Comparison of ENCODE assay signal across 21 cellular contexts in genomic region chr15:57684491-57685184, GRCh38. TPM values are rescaled to one million over a fixed set of nuclear protein-coding genes. Genes with fewer than 3 reads are reported as not detected.
DNase-seq lines count a peak whose midpoint lies in the region; ATAC-seq and TF ChIP-seq lines count a peak whose summit lies in the region.
"Had no signal": no experiment of that assay in that cellular context is flagged by ENCODE, and none has a peak within 500 bp of the region (broad histone marks: within the 10 kb centered on the region; RNA-seq: fewer than 3 reads in every experiment).

No MANE protein-coding gene starts in this region.

- H3K36me3 ChIP-seq in right atrium auricular region (peaks cover 14% of the 10 kb centered on the region), neural progenitor cell (no peaks in the 10 kb centered on the region)

- peaks cover 4% of the 10 kb centered on the region for H3K4me1 Mint-ChIP-seq in neural progenitor cell

- H3K4me1 ChIP-seq in right atrium auricular region (peaks cover 0 to 48% of the 10 kb centered on the region in 2 donors), neural progenitor cell (no peaks in the 10 kb centered on the region)

- peaks cover 3% of the 10 kb centered on the region for H3F3A ChIP-seq in neural progenitor cell (ENCODE audit: low read depth)

- H4K20me1 ChIP-seq in neural progenitor cell (ENCODE audit: low read depth): no peaks in the 10 kb centered on the region

- no peak overlapping the region for H3K9ac ChIP-seq in neural progenitor cell

- intact Hi-C loops in Right ventricle myocardium superior (cut with DNase I): no loop called here

- H3K36me3 Mint-ChIP-seq in neural progenitor cell: no peaks in the 10 kb centered on the region
- H3K36me3 Mint-ChIP-seq: activated naive CD4-positive, alpha-beta T cell treated with anti-CD3 and anti-CD28 coated beads, Interleukin-2, amount 10 ng/mL, durations not matched to agents 7 days and 5 days; CD4-positive, alpha-beta memory T cell had no signal

- H3K27ac ChIP-seq in right atrium auricular region (peak overlapping the region; percentile 78 to 81), neural progenitor cell (no peak overlapping the region), caudate nucleus (ENCODE audit: low read depth, low read length) (no peak overlapping the region)
- H3K27ac ChIP-seq: 22Rv1 had no signal

- H3K4me3 Mint-ChIP-seq in neural progenitor cell: no peak overlapping the region
- H3K4me3 Mint-ChIP-seq: activated CD4-positive, alpha-beta T cell treated with anti-CD3 and anti-CD28 coated beads for 36 hours; activated naive CD4-positive, alpha-beta T cell treated with anti-CD3 and anti-CD28 coated beads, Interleukin-2, amount 10 ng/mL, durations not matched to agents 7 days and 5 days; CD4-positive, alpha-beta memory T cell; dendritic cell treated with granulocyte-macrophage colony-stimulating factor and Interleukin-4, amounts not matched to agents 40 ng/mL and 50 ng/mL, for 4 days; naive thymus-derived CD8-positive, alpha-beta T cell had no signal

- DNase-seq in DMS153 treated with DMSO at 0.1 percent for 48 hours (lab: John Stamatoyannopoulos, UW; ENCODE audit: unreplicated experiment): peak; percentile 1
- no peak for DNase-seq in DMS153 (lab: John Stamatoyannopoulos, UW)
- no peak for DNase-seq in right atrium auricular region (ENCODE audit: low spot score)
- DNase-seq in Right ventricle myocardium superior: no peak
- no peak for DNase-seq in neural progenitor cell (ENCODE audit: low spot score)
- no peak for DNase-seq in GDM1 (lab: John Stamatoyannopoulos, UW)
- no peak for DNase-seq in stimulated activated CD4-positive, alpha-beta T cell treated with anti-CD3 and anti-CD28 coated beads, Interleukin-12 subunit alpha, Interleukin-12 subunit beta, amount 100 ng/mL, for 4 hours
- no peak for DNase-seq in caudate nucleus (lab: John Stamatoyannopoulos, UW)
- DNase-seq: activated CD4-positive, alpha-beta T cell treated with anti-CD3 and anti-CD28 coated beads for 36 hours; activated naive CD4-positive, alpha-beta T cell treated with anti-CD3 and anti-CD28 coated beads, Interleukin-2, amount 10 ng/mL, durations not matched to agents 7 days and 5 days; amygdala; CD4-positive, alpha-beta memory T cell; DND-41; glutamatergic neuron; Kasumi-1; naive thymus-derived CD8-positive, alpha-beta T cell; NCI-H1048; T-helper 1 cell had no signal

- H3K27me3 ChIP-seq in right atrium auricular region: no peaks in the 10 kb centered on the region
- no peaks in the 10 kb centered on the region for H3K27me3 ChIP-seq in neural progenitor cell
- H3K27me3 ChIP-seq: cardiac muscle cell had no signal

- H3K9me3 Mint-ChIP-seq in neural progenitor cell: no peaks in the 10 kb centered on the region
- H3K9me3 Mint-ChIP-seq: activated naive CD4-positive, alpha-beta T cell treated with anti-CD3 and anti-CD28 coated beads, Interleukin-2, amount 10 ng/mL, durations not matched to agents 7 days and 5 days; CD4-positive, alpha-beta memory T cell; dendritic cell treated with granulocyte-macrophage colony-stimulating factor and Interleukin-4, amounts not matched to agents 40 ng/mL and 50 ng/mL, for 4 days; naive thymus-derived CD8-positive, alpha-beta T cell had no signal

- no peaks in the 10 kb centered on the region for H3K27me3 Mint-ChIP-seq in neural progenitor cell (ENCODE audit: insufficient read depth, low read depth)
- H3K27me3 Mint-ChIP-seq: activated naive CD4-positive, alpha-beta T cell treated with anti-CD3 and anti-CD28 coated beads, Interleukin-2, amount 10 ng/mL, durations not matched to agents 7 days and 5 days; dendritic cell treated with granulocyte-macrophage colony-stimulating factor and Interleukin-4, amounts not matched to agents 40 ng/mL and 50 ng/mL, for 4 days had no signal

- no peak for ATAC-seq in Right ventricle myocardium superior (ENCODE audit: poor library complexity)
- ATAC-seq: activated CD4-positive, alpha-beta T cell treated with anti-CD3 and anti-CD28 coated beads for 36 hours; naive thymus-derived CD8-positive, alpha-beta T cell had no signal

- H3K27ac Mint-ChIP-seq in neural progenitor cell: peak overlapping the region; percentile 36
- H3K27ac Mint-ChIP-seq: activated CD4-positive, alpha-beta T cell treated with anti-CD3 and anti-CD28 coated beads for 36 hours; activated naive CD4-positive, alpha-beta T cell treated with anti-CD3 and anti-CD28 coated beads, Interleukin-2, amount 10 ng/mL, durations not matched to agents 7 days and 5 days; dendritic cell treated with granulocyte-macrophage colony-stimulating factor and Interleukin-4, amounts not matched to agents 40 ng/mL and 50 ng/mL, for 4 days; naive thymus-derived CD8-positive, alpha-beta T cell had no signal

- H3K4me2 ChIP-seq in neural progenitor cell: no peak overlapping the region

- no peaks in the 10 kb centered on the region for H3K79me2 ChIP-seq in neural progenitor cell (ENCODE audit: low read depth)

- no peaks in the 10 kb centered on the region for H3K9me3 ChIP-seq in right atrium auricular region
- H3K9me3 ChIP-seq in neural progenitor cell (ENCODE audit: low read depth): no peaks in the 10 kb centered on the region

- H2AFZ ChIP-seq in neural progenitor cell (replicated peaks): no peak overlapping the region

- H3K4me3 ChIP-seq in right atrium auricular region (no peak overlapping the region), neural progenitor cell (no peak overlapping the region)
- H3K4me3 ChIP-seq: cardiac muscle cell had no signal

- TF ChIP-seq CTCF in right atrium auricular region (IDR thresholded peaks at IDR 0.05) (no peak), neural progenitor cell (IDR thresholded peaks at IDR 0.05) (no peak)

RNA-seq across cellular contexts. Expression of gene POLR2M, which starts 21.9 kb away (rescaled TPM):
- total RNA-seq in right atrium auricular region: 10 to 100 TPM; 68.0 to 97.5 TPM
- total RNA-seq in Right ventricle myocardium superior: 47.1 TPM
- 204 and 1,069 TPM in 2 replicates for total RNA-seq in neural progenitor cell (ENCODE audit: low replicate concordance)

Comparison
In these comparisons a context has a peak if more than half of its experiments do, and no peak if none do; other contexts are left out.
1. H3K27ac ChIP-seq: peak in right atrium auricular region (2 of 2); none in neural progenitor cell (single experiment) and caudate nucleus (single experiment).